23 cellular contexts compared by ENCODE assay signal in genomic region chr4:189362364-189362763, GRCh38.
"Had no signal": no experiment of that assay in that cellular context is flagged by ENCODE, and none has a peak within 500 bp of the region (broad histone marks: within the 10 kb centered on the region; RNA-seq: fewer than 3 reads in every experiment).

No MANE protein-coding gene starts in this region.

- H3K27ac ChIP-seq: coronary artery, heart left ventricle, neutrophil, psoas muscle, spleen, thoracic aorta, transverse colon, uterus had no signal

- H3K4me3 ChIP-seq: coronary artery, psoas muscle, spleen, thoracic aorta, transverse colon, uterus had no signal

- H3K27me3 ChIP-seq: heart left ventricle, neutrophil, spleen, transverse colon, uterus had no signal

- H3K4me1 Mint-ChIP-seq: endodermal cell; nephron progenitor cell; stimulated activated naive B cell treated with anti-CD40 and anti-IgM and Interleukin-4, amounts not matched to agents 10 μg/mL and 1 μg/mL and 100 μg/mL, for 72 hours; stimulated activated naive CD8-positive, alpha-beta T cell treated with anti-CD3 and anti-CD28 coated beads, Interleukin-15, amount 100 ng/mL, for 72 hours had no signal

- H3K9me3 ChIP-seq: heart left ventricle, neutrophil, psoas muscle, thoracic aorta, transverse colon, uterus had no signal

- DNase-seq: effector CD4-positive, alpha-beta T cell; endodermal cell; erythroblast; foreskin melanocyte; heart left ventricle; hippocampal formation; kidney glomerular epithelial cell; naive thymus-derived CD4-positive, alpha-beta T cell; nephron progenitor cell; psoas muscle; retina; spleen; stimulated activated CD4-positive, alpha-beta T cell treated with anti-CD3 and anti-CD28 coated beads, Interleukin-15, amount 100 ng/mL, for 24 hours; stimulated activated CD4-positive, alpha-beta T cell treated with anti-CD3 and anti-CD28 coated beads, Interleukin-1b, Interleukin-23, amount 100 ng/mL, for 48 hours; stimulated activated CD4-positive, alpha-beta T cell treated with anti-CD3 and anti-CD28 coated beads, Interleukin-4, amount 100 ng/mL, for 24 hours; stimulated activated naive B cell treated with anti-CD40 and anti-IgM and Interleukin-4, amounts not matched to agents 10 μg/mL and 1 μg/mL and 100 μg/mL, for 72 hours; stimulated activated naive CD8-positive, alpha-beta T cell treated with anti-CD3 and anti-CD28 coated beads, Interleukin-15, amount 100 ng/mL, for 72 hours; transverse colon; uterus had no signal

- H3K4me1 ChIP-seq: heart left ventricle, psoas muscle, spleen, transverse colon, uterus had no signal

- H3K27me3 Mint-ChIP-seq: naive thymus-derived CD4-positive, alpha-beta T cell; stimulated activated naive B cell treated with anti-CD40 and anti-IgM and Interleukin-4, amounts not matched to agents 10 μg/mL and 1 μg/mL and 100 μg/mL, for 72 hours; stimulated activated naive CD8-positive, alpha-beta T cell treated with anti-CD3 and anti-CD28 coated beads, Interleukin-15, amount 100 ng/mL, for 72 hours had no signal

- H3K27ac Mint-ChIP-seq: endodermal cell; naive thymus-derived CD4-positive, alpha-beta T cell; nephron progenitor cell; stimulated activated naive B cell treated with anti-CD40 and anti-IgM and Interleukin-4, amounts not matched to agents 10 μg/mL and 1 μg/mL and 100 μg/mL, for 72 hours; stimulated activated naive CD8-positive, alpha-beta T cell treated with anti-CD3 and anti-CD28 coated beads, Interleukin-15, amount 100 ng/mL, for 72 hours had no signal

- H3K36me3 Mint-ChIP-seq: naive thymus-derived CD4-positive, alpha-beta T cell; stimulated activated naive B cell treated with anti-CD40 and anti-IgM and Interleukin-4, amounts not matched to agents 10 μg/mL and 1 μg/mL and 100 μg/mL, for 72 hours had no signal

- H3K36me3 ChIP-seq: heart left ventricle, neutrophil, spleen, thoracic aorta, transverse colon, uterus had no signal

- ATAC-seq: heart left ventricle; naive thymus-derived CD4-positive, alpha-beta T cell; psoas muscle; sciatic nerve; stimulated activated naive B cell treated with anti-CD40 and anti-IgM and Interleukin-4, amounts not matched to agents 10 μg/mL and 1 μg/mL and 100 μg/mL, for 72 hours; stimulated activated naive CD8-positive, alpha-beta T cell treated with anti-CD3 and anti-CD28 coated beads, Interleukin-15, amount 100 ng/mL, for 72 hours had no signal

- H3K4me3 Mint-ChIP-seq: endodermal cell; naive thymus-derived CD4-positive, alpha-beta T cell; nephron progenitor cell; stimulated activated naive B cell treated with anti-CD40 and anti-IgM and Interleukin-4, amounts not matched to agents 10 μg/mL and 1 μg/mL and 100 μg/mL, for 72 hours had no signal
